Comparison of ENCODE assay signal across 28 cellular contexts in the genomic region with DNA sequence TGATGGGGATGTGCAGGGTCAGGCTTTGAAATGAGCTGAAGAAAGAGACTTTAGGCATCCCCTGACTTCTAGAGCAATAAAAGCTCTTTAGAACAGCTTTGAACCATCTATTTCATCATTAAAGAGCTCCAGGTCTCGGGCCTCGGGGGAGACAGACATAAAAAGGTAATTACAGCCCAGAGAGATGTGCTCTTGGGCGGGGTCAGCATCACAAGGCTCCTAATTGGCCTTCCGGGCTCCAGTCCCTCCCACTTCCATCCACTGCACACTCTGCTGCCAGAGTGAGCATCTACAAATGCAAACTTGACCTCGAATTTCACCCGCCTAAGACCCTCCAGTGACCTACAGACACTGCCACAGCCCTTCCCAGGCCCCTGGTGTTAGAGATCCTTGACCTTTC.
A peak's percentile ranks its signal among the peaks of the same experiment; 100 is the strongest.
DNase-seq lines count a peak whose midpoint lies in the region; ATAC-seq and TF ChIP-seq lines count a peak whose summit lies in the region.
"Had no signal": no experiment of that assay in that cellular context is flagged by ENCODE, and none has a peak within 500 bp of the region (broad histone marks: within the 10 kb centered on the region; RNA-seq: fewer than 3 reads in every experiment).

No MANE protein-coding gene starts in this region.

- H2AFZ ChIP-seq in SK-N-SH (ENCODE audit: low read depth) (no peak overlapping the region), Loucy (ENCODE audit: low read length) (peak overlapping the region; percentile 56; the same call in 1 of the 2 replicates), GM23248 (no peak overlapping the region)

- intact Hi-C loops in testis (cut with DNase I; ENCODE audit: low total_unique reads) = no loop called here

- H3K36me3 ChIP-seq in SK-N-SH (replicated peaks in 1 of 2; ENCODE audit: control insufficient read depth in 1 of 2, insufficient read depth in 2 of 2, low read length in 1 of 2) = no peaks in the 10 kb centered on the region
- H3K36me3 ChIP-seq in Loucy (ENCODE audit: insufficient read depth, low read length) = no peaks in the 10 kb centered on the region
- no peaks in the 10 kb centered on the region for H3K36me3 ChIP-seq in testis (ENCODE audit: low read depth, missing control alignments)
- H3K36me3 ChIP-seq in GM23248 (ENCODE audit: low read depth) = no peaks in the 10 kb centered on the region
- H3K36me3 ChIP-seq: brain microvascular endothelial cell, gastrocnemius medialis, neutrophil, Peyer's patch, right lobe of liver had no signal

- H3K9me3 ChIP-seq in SK-N-SH = no peaks in the 10 kb centered on the region
- no peaks in the 10 kb centered on the region for H3K9me3 ChIP-seq in Loucy (ENCODE audit: insufficient read depth, low read depth, low read length)
- no peaks in the 10 kb centered on the region for H3K9me3 ChIP-seq in testis
- no peaks in the 10 kb centered on the region for H3K9me3 ChIP-seq in GM23248 (ENCODE audit: low read depth)
- H3K9me3 ChIP-seq: gastrocnemius medialis, neutrophil, Peyer's patch, right lobe of liver had no signal

- in situ Hi-C loops in GM23248 (cut with MboI) = no loop called here

- TF ChIP-seq RAD21 in SK-N-SH (IDR thresholded peaks at IDR 0.05; ENCODE audit: low read length) = no peak

- H3K27me3 ChIP-seq in SK-N-SH (ENCODE audit: insufficient read depth) (no peaks in the 10 kb centered on the region), Loucy (ENCODE audit: insufficient read depth, low read length, poor library complexity, severe bottlenecking) (no peaks in the 10 kb centered on the region), testis (no peaks in the 10 kb centered on the region), GM23248 (replicated peaks; ENCODE audit: insufficient read depth) (peaks cover 24% of the 10 kb centered on the region)
- H3K27me3 ChIP-seq: brain microvascular endothelial cell, gastrocnemius medialis, neutrophil, Peyer's patch, right lobe of liver had no signal

- H3K9ac ChIP-seq in SK-N-SH (no peak overlapping the region), Loucy (ENCODE audit: low read depth, low read length, poor library complexity, severe bottlenecking) (no peak overlapping the region), GM23248 (no peak overlapping the region)

- no peak for TF ChIP-seq CTCF in SK-N-SH (IDR thresholded peaks at IDR 0.05)
- no peak for TF ChIP-seq CTCF in Loucy (conservative IDR thresholded peaks at IDR 0.05; ENCODE audit: low read length)
- TF ChIP-seq CTCF in testis (IDR thresholded peaks at IDR 0.05) = no peak

- no peak for TF ChIP-seq POLR2A in testis (IDR thresholded peaks at IDR 0.05)

- no peak for TF ChIP-seq EP300 in SK-N-SH (IDR thresholded peaks at IDR 0.05; ENCODE audit: borderline replicate concordance in 1 of 2, low read depth in 1 of 2, low read length in 1 of 2)

- DNase-seq in SK-N-SH (no peak), SW480 (ENCODE audit: low spot score) (peak; percentile 47), testis (no peak), GM23248 (no peak), AG20443 (ENCODE audit: low spot score) (no peak)
- DNase-seq in stimulated activated naive CD8-positive, alpha-beta T cell treated with anti-CD3 and anti-CD28 coated beads, Interleukin-15, Interleukin-2, amounts not matched to agents 100 U/mL and 50 U/mL, for 24 hours = no peak
- DNase-seq: activated CD4-positive, alpha-beta T cell treated with anti-CD3 and anti-CD28 coated beads, Interleukin-2, amount 50 U/mL, for 48 hours; activated CD8-positive, alpha-beta memory T cell treated with anti-CD3 and anti-CD28 coated beads, Interleukin-2, amount 50 U/mL, for 48 hours; activated naive CD4-positive, alpha-beta T cell treated with anti-CD3 and anti-CD28 coated beads, Interleukin-2, amount 50 U/mL, for 16 hours; amniotic stem cell; brain microvascular endothelial cell; C1 segment of cervical spinal cord; COR-L47; DMS79; gastrocnemius medialis; hippocampal formation; NCI-H1930; Peyer's patch; right lobe of liver; SIG-M5; stimulated activated CD4-positive, alpha-beta T cell treated with anti-CD3 and anti-CD28 coated beads, Interleukin-4, amount 100 ng/mL, for 24 hours had no signal

- ATAC-seq in SK-N-SH treated with all-trans-retinoic acid at 6 μM for 48 hours = peak; percentile 50; the same call in 2 of the 3 replicates
- ATAC-seq in stimulated activated naive CD8-positive, alpha-beta T cell treated with anti-CD3 and anti-CD28 coated beads, Interleukin-15, Interleukin-2, amounts not matched to agents 100 U/mL and 50 U/mL, for 24 hours = no peak
- ATAC-seq: activated CD4-positive, CD25-positive, alpha-beta regulatory T cell treated with anti-CD3 and anti-CD28 coated beads, Interleukin-2, amount 50 U/mL, for 24 hours; activated T-helper 17 cell treated with anti-CD3 and anti-CD28 coated beads, Interleukin-2, amount 50 U/mL, for 72 hours; gastrocnemius medialis; left lobe of liver; right lobe of liver; stimulated activated effector memory CD8-positive, alpha-beta T cell treated with anti-CD3 and anti-CD28 coated beads, Interleukin-12 subunit alpha, Interleukin-12 subunit beta, amount 100 ng/mL, for 72 hours had no signal

- H3K4me1 ChIP-seq in SK-N-SH (ENCODE audit: control insufficient read depth in 1 of 2, insufficient read depth in 2 of 2, low read depth in 1 of 2, low read length in 1 of 2) (peaks cover 0 to 12% of the 10 kb centered on the region in 2 experiments; a peak in 1 of 4 replicates), Loucy (ENCODE audit: insufficient read depth, low read length, poor library complexity, severe bottlenecking) (peaks cover 5% of the 10 kb centered on the region), testis (peaks cover 10% of the 10 kb centered on the region), GM23248 (ENCODE audit: insufficient read depth) (no peaks in the 10 kb centered on the region)
- H3K4me1 ChIP-seq: gastrocnemius medialis, Peyer's patch had no signal

- no peaks in the 10 kb centered on the region for H3K79me2 ChIP-seq in SK-N-SH (ENCODE audit: insufficient read depth)
- H3K79me2 ChIP-seq in Loucy (ENCODE audit: insufficient read depth, low read length) = no peaks in the 10 kb centered on the region
- H3K79me2 ChIP-seq in GM23248 (ENCODE audit: insufficient read depth) = no peaks in the 10 kb centered on the region

- no peaks in the 10 kb centered on the region for H3K9me2 ChIP-seq in SK-N-SH
- no peaks in the 10 kb centered on the region for H3K9me2 ChIP-seq in Loucy (replicated peaks; ENCODE audit: low read depth, low read length)
- no peaks in the 10 kb centered on the region for H3K9me2 ChIP-seq in GM23248 (ENCODE audit: insufficient read depth)

- CTCF ChIA-PET in SK-N-SH (lab: Yijun Ruan, JAX) = interaction anchor here (0.9 to 1.9 kb wide), 3 partner anchors 11 to 168 kb away, joined by 3 to 7 read pairs (median 5); no protein-coding TSS in a partner anchor

- WGBS in SK-N-SH (ENCODE audit: low lambda C conversion rate) = 22% methylated on average over 6 of the region's 6 CpGs
- 42 to 43% methylated on average over 6 of the region's 6 CpGs for WGBS in testis, 2 donors
- WGBS in GM23248 (ENCODE audit: low coverage in 1 of 2, low lambda C conversion rate in 2 of 2, missing lambda C conversion rate in 2 of 2), 2 experiments = 12 to 14% methylated on average over 6 of the region's 6 CpGs

- H4K20me1 ChIP-seq in SK-N-SH (ENCODE audit: insufficient read depth) (no peaks in the 10 kb centered on the region), Loucy (ENCODE audit: insufficient read depth, low read length, poor library complexity, severe bottlenecking) (no peaks in the 10 kb centered on the region), GM23248 (ENCODE audit: insufficient read depth) (no peaks in the 10 kb centered on the region)

- no peak overlapping the region for H3K4me3 ChIP-seq in SK-N-SH (ENCODE audit: low read depth in 2 of 2, low read length in 1 of 2)
- no peak overlapping the region for H3K4me3 ChIP-seq in Loucy (ENCODE audit: low read length, poor library complexity, severe bottlenecking)
- H3K4me3 ChIP-seq in testis = no peak overlapping the region
- H3K4me3 ChIP-seq in GM23248 = no peak overlapping the region
- H3K4me3 ChIP-seq: gastrocnemius medialis, Peyer's patch, right lobe of liver had no signal

- H3K4me2 ChIP-seq in SK-N-SH = no peak overlapping the region
- no peak overlapping the region for H3K4me2 ChIP-seq in Loucy (ENCODE audit: low read depth, low read length, poor library complexity, severe bottlenecking)
- H3K4me2 ChIP-seq in GM23248 (ENCODE audit: unreplicated experiment) = no peak overlapping the region

- POLR2A ChIA-PET in SK-N-SH (lab: Yijun Ruan, JAX) = no interaction called here

- H3F3A ChIP-seq in SK-N-SH (replicated peaks; ENCODE audit: insufficient read depth) (no peaks in the 10 kb centered on the region), Loucy (ENCODE audit: low read depth) (no peaks in the 10 kb centered on the region), GM23248 (ENCODE audit: insufficient read depth) (no peaks in the 10 kb centered on the region)

- no peak overlapping the region for H3K27ac ChIP-seq in SK-N-SH (ENCODE audit: low read depth in 2 of 2, low read length in 1 of 2)
- no peak overlapping the region for H3K27ac ChIP-seq in testis
- no peak overlapping the region for H3K27ac ChIP-seq in GM23248
- H3K27ac ChIP-seq: brain microvascular endothelial cell, gastrocnemius medialis, neutrophil, Peyer's patch, right lobe of liver had no signal

TF ChIP-seq in SK-N-SH treated with all-trans-retinoic acid at 6 μM for 48 hours, 23 proteins besides CTCF, POLR2A, EP300 and RAD21 (continues in another document):
- TF ChIP-seq TCF4 (CRISPR knock-in tag; IDR thresholded peaks at IDR 0.05; ENCODE audit: borderline replicate concordance) (no peak), ZFP30 (CRISPR knock-in tag; IDR thresholded peaks at IDR 0.05) (no peak)

TF ChIP-seq in SK-N-SH, 30 proteins besides CTCF, POLR2A, EP300 and RAD21:
- TF ChIP-seq CHD2 (IDR thresholded peaks at IDR 0.05; ENCODE audit: low read length, partially characterized antibody) (no peak), RFX5 (IDR thresholded peaks at IDR 0.05; ENCODE audit: low read length) (no peak), POLR2AphosphoS5 (IDR thresholded peaks at IDR 0.05; ENCODE audit: low read depth, low read length) (no peak), RCOR1 (IDR thresholded peaks at IDR 0.05; ENCODE audit: low read length) (no peak), RXRA (IDR thresholded peaks at IDR 0.05; ENCODE audit: borderline replicate concordance, low read depth) (no peak)
